In genomic region chr17:48011405-48012150, GRCh38 we compare ENCODE assay signal across 1 cellular context.
A peak's percentile ranks its signal among the peaks of the same experiment; 100 is the strongest.
TF ChIP-seq lines count a peak whose summit lies in the region.

No MANE protein-coding gene starts in this region.

TF ChIP-seq in K562, 482 proteins besides CTCF, POLR2A, EP300 and RAD21 (continued from another document and continues in another):
- TF ChIP-seq CHD7 (IDR thresholded peaks at IDR 0.05; ENCODE audit: low read depth, low read length) (no peak), VEZF1 (CRISPR knock-in tag; IDR thresholded peaks at IDR 0.05) (peak; percentile 15; the same call in 1 of the 2 replicates), KLF6 (CRISPR knock-in tag; IDR thresholded peaks at IDR 0.05; ENCODE audit: borderline replicate concordance) (0 out of 2 replicates have a peak, but pooled peaks have one; percentile 38), ZNF24 (IDR thresholded peaks at IDR 0.05) (peak; percentile 54; the same call in 1 of the 2 replicates), RFX5 (IDR thresholded peaks at IDR 0.05; ENCODE audit: low read depth, low read length) (no peak), MLLT1 (IDR thresholded peaks at IDR 0.05) (0 out of 4 replicates have a peak, but pooled peaks of 1 of the 2 experiments have one; percentile 54), CXXC5 (CRISPR knock-in tag; IDR thresholded peaks at IDR 0.05) (peak; percentile 43; the same call in 1 of the 2 replicates), MTA2 (IDR thresholded peaks at IDR 0.05; ENCODE audit: low read depth) (peak; percentile 45), ZNF165 (CRISPR knock-in tag; IDR thresholded peaks at IDR 0.05; ENCODE audit: borderline replicate concordance) (no peak), ESRRA (IDR thresholded peaks at IDR 0.05; ENCODE audit: borderline replicate concordance, low read depth) (no peak), HMG20B (CRISPR knock-in tag; IDR thresholded peaks at IDR 0.05) (no peak), HDAC2 (IDR thresholded peaks at IDR 0.05) (peak; percentile 58; the same call in 1 of the 2 replicates), BCL6 (CRISPR knock-in tag; IDR thresholded peaks at IDR 0.05) (no peak), ATF6 (CRISPR knock-in tag; IDR thresholded peaks at IDR 0.05) (no peak), TCF7L2 (IDR thresholded peaks at IDR 0.05; ENCODE audit: low read depth, low read length) (no peak), MGA (IDR thresholded peaks at IDR 0.05) (peak; percentile 10; the same call in 1 of the 2 replicates), MEF2D (tag; conservative IDR thresholded peaks at IDR 0.05; ENCODE audit: low read depth) (peak; percentile 55; the same call in 1 of the 2 replicates), YY1 (IDR thresholded peaks at IDR 0.05; ENCODE audit: borderline replicate concordance in 1 of 3, control insufficient read depth in 1 of 3, extremely low read depth in 1 of 3, insufficient read depth in 3 of 3, insufficient read length in 1 of 3, insufficient replicate concordance in 2 of 3, low read depth in 1 of 3, low read length in 2 of 3) (peak in 1 of 3 experiments; percentile 59), ZNF785 (CRISPR knock-in tag; IDR thresholded peaks at IDR 0.05) (no peak), ZSCAN32 (CRISPR knock-in tag; IDR thresholded peaks at IDR 0.05) (no peak), C11orf30 (IDR thresholded peaks at IDR 0.05; ENCODE audit: low read depth) (no peak), RCOR1 (IDR thresholded peaks at IDR 0.05; ENCODE audit: borderline replicate concordance in 1 of 2, low read depth in 2 of 2, low read length in 2 of 2) (peak in 1 of 2 experiments; percentile 36; a peak in 1 of 4 replicates), CBX5 (IDR thresholded peaks at IDR 0.05; ENCODE audit: borderline replicate concordance, low read depth) (no peak)
